22 cellular contexts compared by ENCODE assay signal in the genomic region with DNA sequence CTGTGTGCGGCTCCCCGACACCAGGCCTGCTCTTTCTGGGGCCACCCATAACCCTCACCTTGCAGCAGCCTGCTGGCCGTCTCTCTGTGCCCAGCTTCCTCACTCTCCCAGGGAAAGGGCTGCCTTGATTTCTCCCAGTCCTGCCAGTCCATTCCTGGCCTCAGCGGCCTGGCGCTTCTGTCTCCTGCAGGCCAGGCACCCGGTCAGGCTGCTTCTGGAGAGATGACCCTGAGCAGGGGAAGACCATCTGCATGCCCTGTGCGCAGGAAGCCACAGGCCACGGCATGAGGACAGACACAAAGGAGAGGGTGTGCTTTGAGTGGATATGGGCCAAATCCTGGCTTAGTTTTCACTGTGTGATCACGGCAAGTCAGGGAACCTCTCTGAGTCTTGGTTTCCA.
DNase-seq lines count a peak whose midpoint lies in the region; ATAC-seq, FAIRE-seq and TF ChIP-seq lines count a peak whose summit lies in the region.
"Had no signal": no experiment of that assay in that cellular context is flagged by ENCODE, and none has a peak within 500 bp of the region (broad histone marks: within the 10 kb centered on the region; RNA-seq: fewer than 3 reads in every experiment).

No MANE protein-coding gene starts in this region.

- H2AFZ ChIP-seq in HepG2 (ENCODE audit: low read length) = no peak overlapping the region
- H2AFZ ChIP-seq in neural cell (ENCODE audit: low read depth, low read length) = no peak overlapping the region

- H3K4me3 Mint-ChIP-seq in stimulated activated naive CD8-positive, alpha-beta T cell treated with anti-CD3 and anti-CD28 coated beads, Interleukin-15, amount 100 ng/mL, for 72 hours = no peak overlapping the region
- H3K4me3 Mint-ChIP-seq: activated naive CD4-positive, alpha-beta T cell treated with anti-CD3 and anti-CD28 coated beads, Interleukin-2, amount 10 ng/mL, durations not matched to agents 7 days and 5 days; stimulated activated effector memory CD8-positive, alpha-beta T cell treated with anti-CD3 and anti-CD28 coated beads, Interleukin-12 subunit alpha, Interleukin-12 subunit beta, amount 100 ng/mL, for 72 hours had no signal

- H3K36me3 ChIP-seq in liver (ENCODE audit: control insufficient read depth in 4 of 4, insufficient read depth in 3 of 4, low read depth in 1 of 4, low read length in 3 of 4) (no peaks in the 10 kb centered on the region), HepG2 (replicated peaks in 1 of 2; ENCODE audit: control insufficient read depth in 1 of 2, insufficient read depth in 2 of 2, low read length in 2 of 2) (no peaks in the 10 kb centered on the region), left ventricle myocardium inferior (no peaks in the 10 kb centered on the region), neural cell (ENCODE audit: insufficient read depth, low read length) (no peaks in the 10 kb centered on the region)
- H3K36me3 ChIP-seq: cardiac muscle cell, suprapubic skin had no signal

- DNase-seq in HepG2 (ENCODE audit: low spot score) = no peak
- DNase-seq in left ventricle myocardium inferior = no peak
- no peak for DNase-seq in activated T-cell treated with anti-CD3 and anti-CD28 coated beads, Interleukin-2, amount 50 U/mL, for 1 hour
- DNase-seq in stimulated activated naive CD8-positive, alpha-beta T cell treated with anti-CD3 and anti-CD28 coated beads, Interleukin-15, amount 100 ng/mL, for 72 hours = no peak
- DNase-seq in H4 (ENCODE audit: low spot score) = no peak
- DNase-seq: activated CD4-positive, alpha-beta T cell treated with anti-CD3 and anti-CD28 coated beads, Interleukin-2, amount 50 U/mL, for 4 hours; activated CD8-positive, alpha-beta memory T cell treated with anti-CD3 and anti-CD28 coated beads, Interleukin-2, amount 50 U/mL, for 4 hours; activated naive CD4-positive, alpha-beta T cell treated with anti-CD3 and anti-CD28 coated beads, Interleukin-2, amount 10 ng/mL, durations not matched to agents 7 days and 5 days; kidney; NCI-H1436 treated with DMSO at 0.1 percent for 48 hours; NCI-H82; RPMI8226; stimulated activated CD4-positive, alpha-beta T cell treated with anti-CD3 and anti-CD28 coated beads, Interleukin-4, amount 100 ng/mL, for 24 hours had no signal

- no peaks in the 10 kb centered on the region for H3K79me2 ChIP-seq in HepG2 (ENCODE audit: insufficient read depth, low read length)
- peaks cover 7% of the 10 kb centered on the region for H3K79me2 ChIP-seq in neural cell (replicated peaks; ENCODE audit: insufficient read depth, low read length)

- intact Hi-C loops in HepG2 (cut with micrococcal nuclease; ENCODE audit: unreplicated experiment) = no loop called here
- intact Hi-C loops in left ventricle myocardium inferior (cut with micrococcal nuclease) = no loop called here

- POLR2A ChIA-PET in HepG2 (lab: Yijun Ruan, JAX) = no interaction called here

- H3K4me2 ChIP-seq in HepG2 (ENCODE audit: low read depth, low read length) (no peak overlapping the region), neural cell (ENCODE audit: low read length) (no peak overlapping the region)

- CTCF ChIA-PET in HepG2 (lab: Yijun Ruan, JAX; ENCODE audit: low intra/inter-chr PET ratio, low total read pairs) = no interaction called here

- H3K9me3 ChIP-seq in liver (ENCODE audit: control insufficient read depth in 4 of 4, low read length in 3 of 4) = peaks cover 0 to 5% (median 3%) of the 10 kb centered on the region in 4 donors
- no peaks in the 10 kb centered on the region for H3K9me3 ChIP-seq in HepG2 (ENCODE audit: low read length)
- H3K9me3 ChIP-seq in left ventricle myocardium inferior (replicated peaks) = no peaks in the 10 kb centered on the region
- H3K9me3 ChIP-seq in neural cell (ENCODE audit: low read length) = no peaks in the 10 kb centered on the region
- H3K9me3 ChIP-seq: suprapubic skin had no signal

- no peak for TF ChIP-seq POLR2A in HepG2 (IDR thresholded peaks at IDR 0.05; ENCODE audit: insufficient read depth in 1 of 2, low read depth in 2 of 2, low read length in 2 of 2)

- H3K4me1 ChIP-seq in liver (ENCODE audit: control insufficient read depth in 4 of 4, insufficient read depth in 4 of 4, low read length in 3 of 4) (no peaks in the 10 kb centered on the region), HepG2 (ENCODE audit: insufficient read depth, low read length) (no peaks in the 10 kb centered on the region), left ventricle myocardium inferior (peaks cover 87% of the 10 kb centered on the region)

- H3F3A ChIP-seq in neural cell (ENCODE audit: insufficient read depth, low read length, poor library complexity, severe bottlenecking) = no peaks in the 10 kb centered on the region

- H3K9ac ChIP-seq in liver (ENCODE audit: low read depth in 1 of 2, low read length in 2 of 2) (no peak overlapping the region), HepG2 (ENCODE audit: insufficient read depth, low read depth, low read length) (no peak overlapping the region), neural cell (ENCODE audit: low read length) (peak overlapping the region; percentile 3)

- peaks cover 0 to 4% (median 0%) of the 10 kb centered on the region in 4 donors for H3K27me3 ChIP-seq in liver (ENCODE audit: control insufficient read depth in 4 of 4, insufficient read depth in 4 of 4, low read length in 3 of 4)
- H3K27me3 ChIP-seq in HepG2 (ENCODE audit: control insufficient read depth in 1 of 2, insufficient read depth in 2 of 2, low read length in 2 of 2) = no peaks in the 10 kb centered on the region; a peak in 1 of 5 replicates
- H3K27me3 ChIP-seq in left ventricle myocardium inferior (ENCODE audit: low read depth) = no peaks in the 10 kb centered on the region
- H3K27me3 ChIP-seq in neural cell (ENCODE audit: insufficient read depth, low read depth, low read length) = no peaks in the 10 kb centered on the region
- H3K27me3 ChIP-seq: cardiac muscle cell, suprapubic skin had no signal

- in situ Hi-C loops in HepG2 (cut with HindIII; ENCODE audit: extremely low pct_ligation_motif_present, low pct_unique_long_range_greater_than_20kb) = no loop called here

- no peak for TF ChIP-seq EP300 in HepG2 (IDR thresholded peaks at IDR 0.05; ENCODE audit: low read depth in 2 of 2, low read length in 2 of 2)
- no peak for TF ChIP-seq EP300 in HepG2 (CRISPR knock-in tag; IDR thresholded peaks at IDR 0.05; ENCODE audit: borderline replicate concordance)
- TF ChIP-seq EP300 in neural cell (conservative IDR thresholded peaks at IDR 0.05; ENCODE audit: poor library complexity, severe bottlenecking) = no peak

- H3K27ac Mint-ChIP-seq in stimulated activated naive CD8-positive, alpha-beta T cell treated with anti-CD3 and anti-CD28 coated beads, Interleukin-15, amount 100 ng/mL, for 72 hours = no peak overlapping the region
- H3K27ac Mint-ChIP-seq: activated naive CD4-positive, alpha-beta T cell treated with anti-CD3 and anti-CD28 coated beads, Interleukin-2, amount 10 ng/mL, durations not matched to agents 7 days and 5 days; stimulated activated effector memory CD8-positive, alpha-beta T cell treated with anti-CD3 and anti-CD28 coated beads, Interleukin-12 subunit alpha, Interleukin-12 subunit beta, amount 100 ng/mL, for 72 hours had no signal

- TF ChIP-seq CTCF in liver (IDR thresholded peaks at IDR 0.05; ENCODE audit: low read depth, low read length, missing input control) (no peak), HepG2 (CRISPR knock-in tag; IDR thresholded peaks at IDR 0.05) (no peak), left ventricle myocardium inferior (IDR thresholded peaks at IDR 0.05; ENCODE audit: borderline replicate concordance) (no peak), neural cell (IDR thresholded peaks at IDR 0.05; ENCODE audit: poor library complexity, severe bottlenecking) (no peak)

- no TSS peak for BruUV-seq in HepG2 (replicated peaks; lab: Mats Ljungman, UMichigan)

- H3K4me3 ChIP-seq in liver (ENCODE audit: low read depth in 1 of 3, low read length in 3 of 3) = no peak overlapping the region
- H3K4me3 ChIP-seq in HepG2 (replicated peaks in 1 of 3; ENCODE audit: insufficient read depth in 1 of 3, low read depth in 2 of 3, low read length in 3 of 3) = no peak overlapping the region
- H3K4me3 ChIP-seq in left ventricle myocardium inferior = no peak overlapping the region
- H3K4me3 ChIP-seq in neural cell (ENCODE audit: low read length) = no peak overlapping the region
- H3K4me3 ChIP-seq: cardiac muscle cell, suprapubic skin had no signal

- no peak for FAIRE-seq in HepG2 (lab: Jason Lieb, UNC)
- FAIRE-seq: endometrium, kidney, TTC549, urothelium cell line had no signal

- H3K9me2 ChIP-seq in neural cell (ENCODE audit: insufficient read depth, low read length) = no peaks in the 10 kb centered on the region

- TF ChIP-seq RAD21 in liver (IDR thresholded peaks at IDR 0.05) = no peak
- no peak for TF ChIP-seq RAD21 in HepG2 (CRISPR knock-in tag; IDR thresholded peaks at IDR 0.05)
- TF ChIP-seq RAD21 in neural cell (conservative IDR thresholded peaks at IDR 0.05) = no peak

- H3K9me3 Mint-ChIP-seq in stimulated activated naive CD8-positive, alpha-beta T cell treated with anti-CD3 and anti-CD28 coated beads, Interleukin-15, amount 100 ng/mL, for 72 hours = no peaks in the 10 kb centered on the region
- H3K9me3 Mint-ChIP-seq: activated naive CD4-positive, alpha-beta T cell treated with anti-CD3 and anti-CD28 coated beads, Interleukin-2, amount 10 ng/mL, durations not matched to agents 7 days and 5 days; stimulated activated effector memory CD8-positive, alpha-beta T cell treated with anti-CD3 and anti-CD28 coated beads, Interleukin-12 subunit alpha, Interleukin-12 subunit beta, amount 100 ng/mL, for 72 hours had no signal

- 80% methylated on average over 9 of the region's 9 CpGs for WGBS in liver
- WGBS in HepG2 (ENCODE audit: low lambda C conversion rate) = 21% methylated on average over 3 of the region's 9 CpGs

- no peak for ATAC-seq in HepG2
- ATAC-seq in stimulated activated naive CD8-positive, alpha-beta T cell treated with anti-CD3 and anti-CD28 coated beads, Interleukin-15, amount 100 ng/mL, for 72 hours = no peak
- no peak for ATAC-seq in HG02610 (IDR thresholded peaks at IDR 0.05; ENCODE audit: unreplicated experiment)
- ATAC-seq: stimulated activated effector memory CD8-positive, alpha-beta T cell treated with anti-CD3 and anti-CD28 coated beads, Interleukin-12 subunit alpha, Interleukin-12 subunit beta, amount 100 ng/mL, for 72 hours had no signal

- H3K27me3 Mint-ChIP-seq in stimulated activated naive CD8-positive, alpha-beta T cell treated with anti-CD3 and anti-CD28 coated beads, Interleukin-15, amount 100 ng/mL, for 72 hours = no peaks in the 10 kb centered on the region
- H3K27me3 Mint-ChIP-seq: activated naive CD4-positive, alpha-beta T cell treated with anti-CD3 and anti-CD28 coated beads, Interleukin-2, amount 10 ng/mL, durations not matched to agents 7 days and 5 days had no signal

- no peaks in the 10 kb centered on the region for H4K20me1 ChIP-seq in HepG2 (ENCODE audit: insufficient read depth, low read length)
- no peaks in the 10 kb centered on the region for H4K20me1 ChIP-seq in neural cell (ENCODE audit: insufficient read depth)

- H3K27ac ChIP-seq in liver (ENCODE audit: low read depth in 1 of 2, low read length in 2 of 2) = no peak overlapping the region
- H3K27ac ChIP-seq in HepG2 (ENCODE audit: extremely low read length, insufficient read depth, low read length) = no peak overlapping the region
- H3K27ac ChIP-seq in left ventricle myocardium inferior (replicated peaks) = peak overlapping the region; percentile 79
- no peak overlapping the region for H3K27ac ChIP-seq in neural cell (ENCODE audit: low read length)
- H3K27ac ChIP-seq: cardiac muscle cell, suprapubic skin had no signal

- peaks cover 6% of the 10 kb centered on the region for H3K4me1 Mint-ChIP-seq in stimulated activated naive CD8-positive, alpha-beta T cell treated with anti-CD3 and anti-CD28 coated beads, Interleukin-15, amount 100 ng/mL, for 72 hours
